In the genomic region with DNA sequence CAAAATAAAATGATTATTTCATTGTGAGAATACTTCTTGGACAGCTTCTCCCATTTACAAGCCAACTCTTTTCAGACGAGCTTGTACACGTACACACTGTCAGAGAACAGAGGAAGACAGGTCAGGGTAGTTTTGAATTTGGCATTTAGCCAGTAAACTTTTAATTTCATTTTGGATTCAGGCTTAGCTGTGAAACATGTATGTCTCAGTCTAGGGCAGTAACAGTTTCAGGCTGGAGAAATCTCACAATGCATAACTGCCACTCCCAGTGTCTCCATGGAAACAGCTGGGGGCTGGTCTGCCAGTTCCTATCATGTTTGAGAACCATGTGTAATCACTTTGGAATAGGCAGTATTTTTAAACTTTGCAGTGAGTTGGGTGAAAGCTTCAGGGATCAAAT, we compare ENCODE assay signal across 13 cellular contexts. TPM values are rescaled to one million over a fixed set of nuclear protein-coding genes. Genes with fewer than 3 reads are reported as not detected.
DNase-seq lines count a peak whose midpoint lies in the region; ATAC-seq and TF ChIP-seq lines count a peak whose summit lies in the region.
"Had no signal": no experiment of that assay in that cellular context is flagged by ENCODE, and none has a peak within 500 bp of the region (broad histone marks: within the 10 kb centered on the region; RNA-seq: fewer than 3 reads in every experiment).

No MANE protein-coding gene starts in this region.

- no peak overlapping the region for H3K4me3 ChIP-seq in GM23248
- no peak overlapping the region for H3K4me3 ChIP-seq in RWPE2 (ENCODE audit: severe bottlenecking)
- no peak overlapping the region for H3K4me3 ChIP-seq in prostate gland
- H3K4me3 ChIP-seq: mucosa of descending colon, tibial artery had no signal

- 16 to 26% methylated on average over 2 of the region's 2 CpGs for WGBS in GM23248 (ENCODE audit: low coverage in 1 of 2, low lambda C conversion rate in 2 of 2, missing lambda C conversion rate in 2 of 2), 2 experiments
- WGBS in prostate gland: 5% methylated on average over 2 of the region's 2 CpGs

- H3K9ac ChIP-seq in GM23248: no peak overlapping the region

- in situ Hi-C loops in GM23248 (cut with MboI): no loop called here

- H3K4me2 ChIP-seq in GM23248 (ENCODE audit: unreplicated experiment): no peak overlapping the region

- DNase-seq in GM23248 (peak; percentile 33), RWPE2 (ENCODE audit: low spot score) (peak; percentile 83), foreskin keratinocyte (peak; percentile 94 to 97), prostate gland (ENCODE audit: low spot score) (peak; percentile 35), AML-193 (lab: John Stamatoyannopoulos, UW) (no peak), NCI-H1436 (lab: John Stamatoyannopoulos, UW) (no peak)
- DNase-seq: activated CD4-positive, CD25-positive, alpha-beta regulatory T cell; activated naive CD4-positive, alpha-beta T cell treated with Interleukin-2 at 50 U/mL for 16 hours; stimulated activated CD4-positive, alpha-beta T cell treated with anti-CD3 and anti-CD28 coated beads, Interleukin-1b, Interleukin-23, amount 100 ng/mL, for 48 hours had no signal

- peak; percentile 75 for ATAC-seq in RWPE2 (ENCODE audit: low read depth)
- ATAC-seq in foreskin keratinocyte: peak; percentile 87
- ATAC-seq in GM18861 (IDR thresholded peaks at IDR 0.05; ENCODE audit: unreplicated experiment): no peak
- no peak for ATAC-seq in GM21526 (IDR thresholded peaks at IDR 0.05; ENCODE audit: low FRiP score, unreplicated experiment)
- ATAC-seq: mucosa of descending colon had no signal

- TF ChIP-seq POLR2A in prostate gland (IDR thresholded peaks at IDR 0.05): no peak

- H3F3A ChIP-seq in GM23248 (ENCODE audit: insufficient read depth): peaks cover 7% of the 10 kb centered on the region; the same call in 1 of the 2 replicates

- no peak overlapping the region for H3K27ac ChIP-seq in GM23248
- H3K27ac ChIP-seq in RWPE2 (ENCODE audit: poor library complexity, severe bottlenecking): peak overlapping the region; percentile 80
- H3K27ac ChIP-seq in foreskin keratinocyte: peak overlapping the region; percentile 88
- no peak overlapping the region for H3K27ac ChIP-seq in prostate gland
- H3K27ac ChIP-seq: tibial artery had no signal

- H3K9me2 ChIP-seq in GM23248 (ENCODE audit: insufficient read depth): no peaks in the 10 kb centered on the region

- peaks cover 24% of the 10 kb centered on the region; the same call in 1 of the 2 replicates for H3K4me1 ChIP-seq in GM23248 (ENCODE audit: insufficient read depth)
- H3K4me1 ChIP-seq in RWPE2 (ENCODE audit: insufficient read depth, poor library complexity, severe bottlenecking): peaks cover 26% of the 10 kb centered on the region
- peaks cover 10% of the 10 kb centered on the region for H3K4me1 ChIP-seq in foreskin keratinocyte
- no peaks in the 10 kb centered on the region for H3K4me1 ChIP-seq in prostate gland (replicated peaks)

- no peaks in the 10 kb centered on the region for H4K20me1 ChIP-seq in GM23248 (ENCODE audit: insufficient read depth)

- TF ChIP-seq CTCF in RWPE2 (IDR thresholded peaks at IDR 0.05; ENCODE audit: poor library complexity, severe bottlenecking) (no peak), foreskin keratinocyte (conservative IDR thresholded peaks at IDR 0.05) (no peak), prostate gland (IDR thresholded peaks at IDR 0.05) (no peak)

- H3K27me3 ChIP-seq in GM23248 (replicated peaks; ENCODE audit: insufficient read depth) (no peaks in the 10 kb centered on the region), RWPE2 (ENCODE audit: insufficient read depth, poor library complexity, severe bottlenecking) (no peaks in the 10 kb centered on the region), foreskin keratinocyte (no peaks in the 10 kb centered on the region), prostate gland (replicated peaks; ENCODE audit: insufficient read depth) (no peaks in the 10 kb centered on the region)
- H3K27me3 ChIP-seq: tibial artery had no signal

- no peaks in the 10 kb centered on the region for H3K79me2 ChIP-seq in GM23248 (ENCODE audit: insufficient read depth)

- H3K9me3 ChIP-seq in GM23248 (ENCODE audit: low read depth) (no peaks in the 10 kb centered on the region), RWPE2 (ENCODE audit: severe bottlenecking) (no peaks in the 10 kb centered on the region), prostate gland (no peaks in the 10 kb centered on the region)
- H3K9me3 ChIP-seq: mucosa of descending colon, tibial artery had no signal

- intact Hi-C loops in prostate gland (cut with DNase I): loop anchor here (10.0 kb wide), 1 partner anchor 208 kb away; no protein-coding TSS in a partner anchor

- no peak overlapping the region for H2AFZ ChIP-seq in GM23248

- H3K36me3 ChIP-seq in GM23248 (ENCODE audit: low read depth): no peaks in the 10 kb centered on the region
- H3K36me3 ChIP-seq in RWPE2 (ENCODE audit: low read depth): no peaks in the 10 kb centered on the region
- H3K36me3 ChIP-seq in prostate gland: no peaks in the 10 kb centered on the region
- H3K36me3 ChIP-seq: tibial artery had no signal

RNA-seq across cellular contexts. Expression of a gene that starts 22.0 kb away (rescaled TPM):
- 106 and 145 TPM in 2 replicates for total RNA-seq in GM23248 (2014; rRNA removed; shearing (Covaris generic))
- polyA plus RNA-seq in GM23248 (2016; fragmentation: Nextera tagmentation; extraction: Ambion mirVana) (12.6 and 13.6 TPM in 2 replicates), foreskin keratinocyte (9.4 and 10.3 TPM in 2 replicates)
- total RNA-seq in foreskin keratinocyte (86.6 and 89.8 TPM in 2 replicates), prostate gland (100 to 1,000 TPM in 1 of 2 donors, 10 to 100 TPM in 1; 63.0 to 316 TPM)

Comparison
In these comparisons a context has a peak if more than half of its experiments do, and no peak if none do; other contexts are left out.
1. DNase-seq: peak in GM23248 (single experiment), RWPE2 (single experiment), foreskin keratinocyte (2 of 2) and prostate gland (single experiment); none in AML-193 (0 of 2) and NCI-H1436 (single experiment).
2. H3K27ac ChIP-seq: peak in RWPE2 (single experiment) and foreskin keratinocyte (single experiment); none in GM23248 (single experiment) and prostate gland (0 of 2).
3. ATAC-seq: peak in RWPE2 (single experiment) and foreskin keratinocyte (single experiment); none in GM18861 (single experiment) and GM21526 (single experiment).